In genomic region chr7:132192809-132193208, GRCh38 we compare ENCODE assay signal across 28 cellular contexts.
"Had no signal": no experiment of that assay in that cellular context is flagged by ENCODE, and none has a peak within 500 bp of the region (broad histone marks: within the 10 kb centered on the region; RNA-seq: fewer than 3 reads in every experiment).

No MANE protein-coding gene starts in this region.

- H3K27me3 ChIP-seq: colonic mucosa, dorsolateral prefrontal cortex, esophagus muscularis mucosa, esophagus squamous epithelium, gastrocnemius medialis, gastroesophageal sphincter, heart left ventricle, heart right ventricle had no signal

- H3K27me3 Mint-ChIP-seq: dendritic cell treated with granulocyte-macrophage colony-stimulating factor and Interleukin-4, amounts not matched to agents 40 ng/mL and 50 ng/mL, for 4 days had no signal

- H3K9me3 Mint-ChIP-seq: dendritic cell treated with granulocyte-macrophage colony-stimulating factor and Interleukin-4, amounts not matched to agents 40 ng/mL and 50 ng/mL, for 4 days; effector memory CD8-positive, alpha-beta T cell had no signal

- H3K9me3 ChIP-seq: colonic mucosa, esophagus squamous epithelium, gastrocnemius medialis had no signal

- DNase-seq: colonic mucosa; cortex of kidney; dermis blood vessel endothelial cell; dorsolateral prefrontal cortex; effector CD4-positive, alpha-beta T cell; effector CD8-positive, alpha-beta T cell; effector memory CD4-positive, alpha-beta T cell; effector memory CD8-positive, alpha-beta T cell; endodermal cell; erythroblast; esophagus squamous epithelium; foreskin fibroblast; foreskin keratinocyte; foreskin melanocyte; gastrocnemius medialis; glutamatergic neuron; head of caudate nucleus; heart left ventricle; heart right ventricle had no signal

- H3K36me3 ChIP-seq: colonic mucosa, esophagus squamous epithelium, gastrocnemius medialis had no signal

- H3K4me1 ChIP-seq: colonic mucosa, esophagus muscularis mucosa, esophagus squamous epithelium, foreskin keratinocyte, gastrocnemius medialis, gastroesophageal sphincter had no signal

- H3K4me3 Mint-ChIP-seq: dendritic cell treated with granulocyte-macrophage colony-stimulating factor and Interleukin-4, amounts not matched to agents 40 ng/mL and 50 ng/mL, for 4 days; effector memory CD8-positive, alpha-beta T cell; endodermal cell had no signal

- H3K4me3 ChIP-seq: colonic mucosa, coronary artery, dorsolateral prefrontal cortex, esophagus muscularis mucosa, esophagus squamous epithelium, gastrocnemius medialis, gastroesophageal sphincter, heart left ventricle, heart right ventricle had no signal

- H3K27ac ChIP-seq: colonic mucosa, coronary artery, dorsolateral prefrontal cortex, epithelial cell of prostate, esophagus muscularis mucosa, esophagus squamous epithelium, foreskin keratinocyte, gastrocnemius medialis, gastroesophageal sphincter, heart left ventricle, heart right ventricle had no signal

- H3K27ac Mint-ChIP-seq: dendritic cell treated with granulocyte-macrophage colony-stimulating factor and Interleukin-4, amounts not matched to agents 40 ng/mL and 50 ng/mL, for 4 days; effector memory CD8-positive, alpha-beta T cell; endodermal cell had no signal

- FAIRE-seq: colon, endometrium, endothelial cell of umbilical vein, frontal cortex had no signal
